13 cellular contexts compared by ENCODE assay signal in genomic region chr4:168717852-168718251, GRCh38.
DNase-seq lines count a peak whose midpoint lies in the region; ATAC-seq, FAIRE-seq and TF ChIP-seq lines count a peak whose summit lies in the region.
"Had no signal": no experiment of that assay in that cellular context is flagged by ENCODE, and none has a peak within 500 bp of the region (broad histone marks: within the 10 kb centered on the region; RNA-seq: fewer than 3 reads in every experiment).

No MANE protein-coding gene starts in this region.

- FAIRE-seq in H54 (lab: Jason Lieb, UNC), result peak; percentile 27
- FAIRE-seq: D721Med had no signal

- peaks cover 0 to 3% (median 0%) of the 10 kb centered on the region in 6 donors for H3K9me3 Mint-ChIP-seq in immature natural killer cell

- peaks cover 0 to 13% (median 3%) of the 10 kb centered on the region in 3 donors for H3K27me3 Mint-ChIP-seq in immature natural killer cell (ENCODE audit: low read depth in 3 of 3)

- DNase-seq in H54 (ENCODE audit: insufficient read length, low spot score) (no peak), choroid plexus epithelial cell (ENCODE audit: low read depth) (peak; percentile 88), immature natural killer cell (peak; percentile 3 to 14 (median 4)), skeletal muscle cell (ENCODE audit: low read depth) (peak; percentile 60), NCI-H1048 (lab: John Stamatoyannopoulos, UW) (no peak), NCI-H187 treated with DMSO at 0.1 percent for 48 hours (lab: John Stamatoyannopoulos, UW) (no peak)
- DNase-seq: islet precursor cell, NCI-H2227 treated with DMSO at 0.1 percent for 48 hours had no signal

- no peak for TF ChIP-seq POLR2A in H54 (IDR thresholded peaks at IDR 0.05; ENCODE audit: low read depth, low read length)

- peak overlapping the region in 1 of 5 donors; percentile 52 for H3K4me3 Mint-ChIP-seq in immature natural killer cell
- H3K4me3 Mint-ChIP-seq: activated naive CD4-positive, alpha-beta T cell treated with anti-CD3 and anti-CD28 coated beads, Interleukin-2, amount 50 U/mL, for 24 hours had no signal

- H3K4me3 ChIP-seq in choroid plexus epithelial cell (ENCODE audit: low read depth, low read length) (no peak overlapping the region), skeletal muscle cell (ENCODE audit: low read depth, low read length) (no peak overlapping the region)

- peak overlapping the region in 2 of 6 donors; percentile 42 to 79 for H3K27ac Mint-ChIP-seq in immature natural killer cell
- H3K27ac Mint-ChIP-seq: activated naive CD4-positive, alpha-beta T cell treated with anti-CD3 and anti-CD28 coated beads, Interleukin-2, amount 50 U/mL, for 24 hours had no signal

- peaks cover 17 to 21% of the 10 kb centered on the region in 2 donors for H3K4me1 Mint-ChIP-seq in immature natural killer cell

- no peak for TF ChIP-seq CTCF in choroid plexus epithelial cell (conservative IDR thresholded peaks at IDR 0.05; ENCODE audit: low read depth, low read length)

- no peaks in the 10 kb centered on the region for H3K36me3 Mint-ChIP-seq in immature natural killer cell
- H3K36me3 Mint-ChIP-seq: activated naive CD4-positive, alpha-beta T cell treated with anti-CD3 and anti-CD28 coated beads, Interleukin-2, amount 50 U/mL, for 24 hours had no signal

- ATAC-seq in HG03108 (IDR thresholded peaks at IDR 0.05; ENCODE audit: unreplicated experiment), result no peak
- ATAC-seq in GM18517 (IDR thresholded peaks at IDR 0.05; ENCODE audit: unreplicated experiment), result no peak
- ATAC-seq: SK-N-SH treated with all-trans-retinoic acid at 6 μM for 48 hours had no signal

Comparison
In these comparisons a context has a peak if more than half of its experiments do, and no peak if none do; other contexts are left out.
1. DNase-seq: peak in choroid plexus epithelial cell (single experiment), immature natural killer cell (3 of 3) and skeletal muscle cell (single experiment); none in H54 (single experiment), NCI-H1048 (single experiment) and NCI-H187 treated with DMSO at 0.1 percent for 48 hours (single experiment).